8 cellular contexts compared by ENCODE assay signal in the genomic region with DNA sequence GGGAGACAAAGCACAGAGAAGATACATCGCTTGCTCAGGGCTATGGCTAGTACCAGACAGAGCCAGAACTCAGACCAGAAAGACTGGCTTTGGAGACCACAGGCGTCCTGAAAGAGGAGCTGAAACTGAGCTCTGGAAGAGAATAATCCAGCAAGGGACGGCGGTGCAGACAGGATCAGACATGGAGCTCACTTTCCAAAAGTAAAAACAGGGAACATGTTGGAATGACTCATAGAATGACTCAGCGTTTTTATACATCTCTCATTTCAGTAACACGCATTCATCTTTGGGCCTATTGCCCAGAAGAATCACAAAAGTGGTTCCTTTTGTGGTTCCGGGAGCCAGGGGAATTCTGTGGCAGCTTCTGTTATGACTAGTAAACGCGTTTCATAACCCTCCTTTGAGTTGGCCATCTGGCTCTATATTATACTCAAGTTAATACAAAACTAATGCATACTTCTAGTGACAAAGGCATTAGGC. TPM values are rescaled to one million over a fixed set of nuclear protein-coding genes. Genes with fewer than 3 reads are reported as not detected.
A peak's percentile ranks its signal among the peaks of the same experiment; 100 is the strongest.
DNase-seq lines count a peak whose midpoint lies in the region; ATAC-seq, FAIRE-seq and TF ChIP-seq lines count a peak whose summit lies in the region.

No MANE protein-coding gene starts in this region.

- POLR2A ChIA-PET in K562 (lab: Yijun Ruan, JAX), result interaction anchor here (0.7 kb wide), 1 partner anchor 69 kb away, joined by 3 read pairs; no protein-coding TSS in a partner anchor
- POLR2A ChIA-PET in activated CD8-positive, alpha-beta T cell treated with anti-CD3 and anti-CD28 coated beads for 36 hours (lab: Charles Lee), result no interaction called here

- no peak overlapping the region for H3K27ac Mint-ChIP-seq in activated CD4-positive, alpha-beta T cell treated with anti-CD3 and anti-CD28 coated beads, Interleukin-2, amount 10 ng/mL, durations not matched to agents 24 days and 14 days
- H3K27ac Mint-ChIP-seq in activated CD8-positive, alpha-beta T cell treated with anti-CD3 and anti-CD28 coated beads for 36 hours, result no peak overlapping the region

- CTCF ChIA-PET in K562 (lab: Yijun Ruan, JAX; ENCODE audit: low intra/inter-chr PET ratio), result no interaction called here
- CTCF ChIA-PET in activated CD8-positive, alpha-beta T cell treated with anti-CD3 and anti-CD28 coated beads for 36 hours (lab: Charles Lee), result interaction anchor here (1.4 kb wide), 1 partner anchor 10 kb away, joined by 6 read pairs; no protein-coding TSS in a partner anchor

- ATAC-seq in GM19463 (IDR thresholded peaks at IDR 0.05; ENCODE audit: unreplicated experiment) (peak; percentile 90), HG03469 (IDR thresholded peaks at IDR 0.05; ENCODE audit: unreplicated experiment) (peak; percentile 73), K562 (no peak; the same call in 1 of the 3 replicates)
- ATAC-seq in activated CD8-positive, alpha-beta T cell treated with anti-CD3 and anti-CD28 coated beads for 36 hours, result no peak

- intact Hi-C loops in K562 (cut with micrococcal nuclease), result no loop called here
- intact Hi-C loops in activated CD4-positive, alpha-beta T cell treated with anti-CD3 and anti-CD28 coated beads, Interleukin-2, amount 10 ng/mL, durations not matched to agents 24 days and 14 days (cut with micrococcal nuclease), result no loop called here
- intact Hi-C loops in activated CD8-positive, alpha-beta T cell treated with anti-CD3 and anti-CD28 coated beads for 36 hours (cut with micrococcal nuclease), result no loop called here

- no peaks in the 10 kb centered on the region for H3K79me2 ChIP-seq in K562 (ENCODE audit: control insufficient read depth, insufficient read depth, low read length)

- no peaks in the 10 kb centered on the region for H3K36me3 Mint-ChIP-seq in activated CD4-positive, alpha-beta T cell treated with anti-CD3 and anti-CD28 coated beads, Interleukin-2, amount 10 ng/mL, durations not matched to agents 24 days and 14 days (ENCODE audit: low read depth)
- no peaks in the 10 kb centered on the region for H3K36me3 Mint-ChIP-seq in activated CD8-positive, alpha-beta T cell treated with anti-CD3 and anti-CD28 coated beads for 36 hours (ENCODE audit: low read depth)

- no peak overlapping the region for H3K9ac ChIP-seq in K562 (ENCODE audit: insufficient read depth in 1 of 2, low read depth in 2 of 2, low read length in 2 of 2)

- no peaks in the 10 kb centered on the region for H4K20me1 ChIP-seq in K562 (replicated peaks; ENCODE audit: control insufficient read depth, insufficient read depth, low read length)

- no peaks in the 10 kb centered on the region for H3K9me1 ChIP-seq in K562 (ENCODE audit: control insufficient read depth, insufficient read depth, low read length)

- no peak for FAIRE-seq in K562 (lab: Jason Lieb, UNC)

- no peak for TF ChIP-seq POLR2A in K562 (conservative IDR thresholded peaks at IDR 0.05)

- H3K4me3 Mint-ChIP-seq in activated CD4-positive, alpha-beta T cell treated with anti-CD3 and anti-CD28 coated beads, Interleukin-2, amount 10 ng/mL, durations not matched to agents 24 days and 14 days, result no peak overlapping the region
- H3K4me3 Mint-ChIP-seq in activated CD8-positive, alpha-beta T cell treated with anti-CD3 and anti-CD28 coated beads for 36 hours, result no peak overlapping the region

- H3K36me3 ChIP-seq in K562 (ENCODE audit: control insufficient read depth, insufficient read depth, low read length), result no peaks in the 10 kb centered on the region

- no peak for TF ChIP-seq CTCF in K562 (IDR thresholded peaks at IDR 0.05 in 2 of 3, conservative IDR thresholded peaks at IDR 0.05 in 1 of 3; ENCODE audit: insufficient read depth in 2 of 3, low read depth in 1 of 3, low read length in 3 of 3)
- TF ChIP-seq CTCF in activated CD8-positive, alpha-beta T cell treated with anti-CD3 and anti-CD28 coated beads for 36 hours (IDR thresholded peaks at IDR 0.05), result no peak

- 5% methylated on average over 8 of the region's 9 CpGs for WGBS in K562 (ENCODE audit: insufficient coverage, low coverage, missing lambda C conversion rate)

- peaks cover 18% of the 10 kb centered on the region for H3K27me3 Mint-ChIP-seq in activated CD4-positive, alpha-beta T cell treated with anti-CD3 and anti-CD28 coated beads, Interleukin-2, amount 10 ng/mL, durations not matched to agents 24 days and 14 days
- H3K27me3 Mint-ChIP-seq in activated CD8-positive, alpha-beta T cell treated with anti-CD3 and anti-CD28 coated beads for 36 hours, result peaks cover 1% of the 10 kb centered on the region

- H2AFZ ChIP-seq in K562 (ENCODE audit: low read depth, low read length), result peak overlapping the region; percentile 70

- H3K4me1 ChIP-seq in K562 (replicated peaks in 1 of 2; ENCODE audit: control insufficient read depth in 2 of 2, insufficient read depth in 2 of 2, low read length in 2 of 2), result peaks cover 0 to 5% of the 10 kb centered on the region in 2 experiments; a peak in 2 of 5 replicates

- no peaks in the 10 kb centered on the region for H3K9me3 ChIP-seq in K562 (replicated peaks; ENCODE audit: control insufficient read depth, insufficient read depth, low read depth, low read length)

- BruUV-seq in K562 (replicated peaks; lab: Mats Ljungman, UMichigan), result no TSS peak

- DNase-seq in Ammon's horn (ENCODE audit: low spot score) (peak; percentile 47), K562 (ENCODE audit: extremely low read depth in 1 of 4, low spot score in 3 of 4) (peak; percentile 9 to 29 (median 10)), mucosa of gallbladder (ENCODE audit: low spot score) (peak; percentile 55), putamen (ENCODE audit: low spot score) (no peak)
- DNase-seq in activated CD4-positive, alpha-beta T cell treated with anti-CD3 and anti-CD28 coated beads, Interleukin-2, amount 10 ng/mL, durations not matched to agents 24 days and 14 days, result no peak
- DNase-seq in activated CD8-positive, alpha-beta T cell treated with anti-CD3 and anti-CD28 coated beads for 36 hours, result no peak

- peaks cover 0 to 7% of the 10 kb centered on the region in 2 experiments; a peak in 2 of 5 replicates for H3K27me3 ChIP-seq in K562 (ENCODE audit: control insufficient read depth in 2 of 2, insufficient read depth in 2 of 2, low read length in 2 of 2)

- H3K9me3 Mint-ChIP-seq in activated CD4-positive, alpha-beta T cell treated with anti-CD3 and anti-CD28 coated beads, Interleukin-2, amount 10 ng/mL, durations not matched to agents 24 days and 14 days, result no peaks in the 10 kb centered on the region
- H3K9me3 Mint-ChIP-seq in activated CD8-positive, alpha-beta T cell treated with anti-CD3 and anti-CD28 coated beads for 36 hours, result no peaks in the 10 kb centered on the region

- in situ Hi-C loops in K562 (cut with MboI), result no loop called here

- H3K4me1 Mint-ChIP-seq in activated CD4-positive, alpha-beta T cell treated with anti-CD3 and anti-CD28 coated beads, Interleukin-2, amount 10 ng/mL, durations not matched to agents 24 days and 14 days, result no peaks in the 10 kb centered on the region
- H3K4me1 Mint-ChIP-seq in activated CD8-positive, alpha-beta T cell treated with anti-CD3 and anti-CD28 coated beads for 36 hours (ENCODE audit: low read depth), result no peaks in the 10 kb centered on the region

- no peak for TF ChIP-seq RAD21 in K562 (CRISPR knock-in tag; conservative IDR thresholded peaks at IDR 0.05 in 1 of 2, IDR thresholded peaks at IDR 0.05 in 1 of 2)

- H3K4me2 ChIP-seq in K562 (ENCODE audit: insufficient read depth, low read length), result peak overlapping the region; percentile 16; the same call in 1 of the 2 replicates

- peak; percentile 41; the same call in 1 of the 2 replicates for TF ChIP-seq EP300 in K562 (IDR thresholded peaks at IDR 0.05; ENCODE audit: low read length)

- no peak overlapping the region; the same call in 2 of the 3 replicates for H3K27ac ChIP-seq in K562 (ENCODE audit: extremely low read depth, low read depth, low read length)

- H3K4me3 ChIP-seq in K562, result no peak overlapping the region

TF ChIP-seq in K562, 482 proteins besides CTCF, POLR2A, EP300 and RAD21 (continues in another document):
- TF ChIP-seq POLR2H (tag; IDR thresholded peaks at IDR 0.05; ENCODE audit: low read depth) (no peak), JUN (IDR thresholded peaks at IDR 0.05; ENCODE audit: borderline replicate concordance, low read depth, low read length) (peak; percentile 28; the same call in 1 of the 2 replicates), JUN (CRISPR knock-in tag; IDR thresholded peaks at IDR 0.05; ENCODE audit: borderline replicate concordance) (no peak), ZNF668 (CRISPR knock-in tag; IDR thresholded peaks at IDR 0.05) (no peak)
- TF ChIP-seq, protein P1, sequence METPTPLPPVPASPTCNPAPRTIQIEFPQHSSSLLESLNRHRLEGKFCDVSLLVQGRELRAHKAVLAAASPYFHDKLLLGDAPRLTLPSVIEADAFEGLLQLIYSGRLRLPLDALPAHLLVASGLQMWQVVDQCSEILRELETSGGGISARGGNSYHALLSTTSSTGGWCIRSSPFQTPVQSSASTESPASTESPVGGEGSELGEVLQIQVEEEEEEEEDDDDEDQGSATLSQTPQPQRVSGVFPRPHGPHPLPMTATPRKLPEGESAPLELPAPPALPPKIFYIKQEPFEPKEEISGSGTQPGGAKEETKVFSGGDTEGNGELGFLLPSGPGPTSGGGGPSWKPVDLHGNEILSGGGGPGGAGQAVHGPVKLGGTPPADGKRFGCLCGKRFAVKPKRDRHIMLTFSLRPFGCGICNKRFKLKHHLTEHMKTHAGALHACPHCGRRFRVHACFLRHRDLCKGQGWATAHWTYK (CRISPR knock-in tag; IDR thresholded peaks at IDR 0.05), result peak; percentile 87

RNA-seq across cellular contexts. Expression of gene PLEKHS1, which starts 37.2 kb away (rescaled TPM):
- total RNA-seq in K562 (2011; cell fraction: chromatin; rRNA removed; ENCODE audit: low replicate concordance), result not detected in 2 replicates
- not detected in 2 replicates for total RNA-seq in K562 (2011; cell fraction: nucleolus; rRNA removed)
- not detected in 2 replicates for total RNA-seq in K562 (2011; cell fraction: nucleoplasm; rRNA removed)
- not detected in 2 replicates for total RNA-seq in K562 (2014; rRNA removed)
- not detected in 2 replicates for total RNA-seq in K562 (2014; rRNA removed; fragmentation: Illumina TruSeq; extraction: Trizol)
- total RNA-seq in K562 (2015; rRNA removed; fragmentation: Illumina TruSeq; extraction: Trizol), result not detected in 2 replicates
- total RNA-seq in K562 (2021), result not detected in 2 replicates
- polyA plus RNA-seq in K562 (2011; rRNA removed), result not detected in 2 replicates
- polyA plus RNA-seq in K562 (2011; cell fraction: cytosol; rRNA removed), result not detected in 2 replicates
- not detected in 2 replicates for polyA plus RNA-seq in K562 (2011; cell fraction: nucleus; rRNA removed)
- 0.04 TPM in 1 of 2 replicates, not detected in the other for polyA plus RNA-seq in K562 (2012)
- polyA plus RNA-seq in K562 (2014; fragmentation: Illumina TruSeq; extraction: Trizol), result not detected in 2 replicates
- not detected for polyA plus RNA-seq in K562 (2014; fragmentation: Nextera tagmentation; extraction: Ambion mirVana)
- not detected in 2 replicates for polyA plus RNA-seq in K562 (2014; rRNA removed)
- polyA minus RNA-seq in K562 (2011; rRNA and poly(A)+ RNA removed), result 0.04 TPM in 1 of 2 replicates, not detected in the other
- not detected in 2 replicates for polyA minus RNA-seq in K562 (2011; cell fraction: cytosol; rRNA and poly(A)+ RNA removed)
- not detected in 2 replicates for polyA minus RNA-seq in K562 (2011; cell fraction: nucleus; rRNA and poly(A)+ RNA removed)
- total RNA-seq in mucosa of gallbladder, result 0.75 TPM
- total RNA-seq in activated CD4-positive, alpha-beta T cell treated with anti-CD3 and anti-CD28 coated beads, Interleukin-2, amount 10 ng/mL, durations not matched to agents 24 days and 14 days, result not detected in 2 replicates
- total RNA-seq in activated CD8-positive, alpha-beta T cell treated with anti-CD3 and anti-CD28 coated beads for 36 hours, result not detected

Comparison
In these comparisons a context has a peak if more than half of its experiments do, and no peak if none do; other contexts are left out.
1. DNase-seq: peak in Ammon's horn (single experiment), K562 (4 of 4) and mucosa of gallbladder (single experiment); none in activated CD4-positive, alpha-beta T cell treated with anti-CD3 and anti-CD28 coated beads, Interleukin-2, amount 10 ng/mL, durations not matched to agents 24 days and 14 days (single experiment), putamen (single experiment) and activated CD8-positive, alpha-beta T cell treated with anti-CD3 and anti-CD28 coated beads for 36 hours (single experiment).
2. ATAC-seq: peak in GM19463 (single experiment) and HG03469 (single experiment); none in K562 (single experiment) and activated CD8-positive, alpha-beta T cell treated with anti-CD3 and anti-CD28 coated beads for 36 hours (single experiment).